1 cellular context compared by ENCODE assay signal in genomic region chr12:56267443-56268071, GRCh38.
TF ChIP-seq lines count a peak whose summit lies in the region.

No MANE protein-coding gene starts in this region.

TF ChIP-seq in GM23338, 12 proteins besides CTCF, POLR2A, EP300 and RAD21 (continued from another document):
- TF ChIP-seq, protein P1, sequence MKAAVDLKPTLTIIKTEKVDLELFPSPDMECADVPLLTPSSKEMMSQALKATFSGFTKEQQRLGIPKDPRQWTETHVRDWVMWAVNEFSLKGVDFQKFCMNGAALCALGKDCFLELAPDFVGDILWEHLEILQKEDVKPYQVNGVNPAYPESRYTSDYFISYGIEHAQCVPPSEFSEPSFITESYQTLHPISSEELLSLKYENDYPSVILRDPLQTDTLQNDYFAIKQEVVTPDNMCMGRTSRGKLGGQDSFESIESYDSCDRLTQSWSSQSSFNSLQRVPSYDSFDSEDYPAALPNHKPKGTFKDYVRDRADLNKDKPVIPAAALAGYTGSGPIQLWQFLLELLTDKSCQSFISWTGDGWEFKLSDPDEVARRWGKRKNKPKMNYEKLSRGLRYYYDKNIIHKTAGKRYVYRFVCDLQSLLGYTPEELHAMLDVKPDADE (IDR thresholded peaks at IDR 0.05), result no peak
- TF ChIP-seq ZNF114 (CRISPR knock-in tag; IDR thresholded peaks at IDR 0.05) (no peak), CREB1 (CRISPR knock-in tag; IDR thresholded peaks at IDR 0.05; ENCODE audit: low read depth) (no peak), JUNB (IDR thresholded peaks at IDR 0.05; ENCODE audit: unreplicated experiment) (no peak), ZNF331 (CRISPR knock-in tag; IDR thresholded peaks at IDR 0.05; ENCODE audit: low read depth) (no peak), REST (IDR thresholded peaks at IDR 0.05; ENCODE audit: unreplicated experiment) (no peak), STAT1 (IDR thresholded peaks at IDR 0.05; ENCODE audit: unreplicated experiment) (no peak), EZH2phosphoT487 (IDR thresholded peaks at IDR 0.05; ENCODE audit: unreplicated experiment) (no peak), EZH2 (IDR thresholded peaks at IDR 0.05; ENCODE audit: low read depth, unreplicated experiment) (no peak), POLR2AphosphoS5 (IDR thresholded peaks at IDR 0.05; ENCODE audit: low read depth) (no peak)
- TF ChIP-seq, protein P2, sequence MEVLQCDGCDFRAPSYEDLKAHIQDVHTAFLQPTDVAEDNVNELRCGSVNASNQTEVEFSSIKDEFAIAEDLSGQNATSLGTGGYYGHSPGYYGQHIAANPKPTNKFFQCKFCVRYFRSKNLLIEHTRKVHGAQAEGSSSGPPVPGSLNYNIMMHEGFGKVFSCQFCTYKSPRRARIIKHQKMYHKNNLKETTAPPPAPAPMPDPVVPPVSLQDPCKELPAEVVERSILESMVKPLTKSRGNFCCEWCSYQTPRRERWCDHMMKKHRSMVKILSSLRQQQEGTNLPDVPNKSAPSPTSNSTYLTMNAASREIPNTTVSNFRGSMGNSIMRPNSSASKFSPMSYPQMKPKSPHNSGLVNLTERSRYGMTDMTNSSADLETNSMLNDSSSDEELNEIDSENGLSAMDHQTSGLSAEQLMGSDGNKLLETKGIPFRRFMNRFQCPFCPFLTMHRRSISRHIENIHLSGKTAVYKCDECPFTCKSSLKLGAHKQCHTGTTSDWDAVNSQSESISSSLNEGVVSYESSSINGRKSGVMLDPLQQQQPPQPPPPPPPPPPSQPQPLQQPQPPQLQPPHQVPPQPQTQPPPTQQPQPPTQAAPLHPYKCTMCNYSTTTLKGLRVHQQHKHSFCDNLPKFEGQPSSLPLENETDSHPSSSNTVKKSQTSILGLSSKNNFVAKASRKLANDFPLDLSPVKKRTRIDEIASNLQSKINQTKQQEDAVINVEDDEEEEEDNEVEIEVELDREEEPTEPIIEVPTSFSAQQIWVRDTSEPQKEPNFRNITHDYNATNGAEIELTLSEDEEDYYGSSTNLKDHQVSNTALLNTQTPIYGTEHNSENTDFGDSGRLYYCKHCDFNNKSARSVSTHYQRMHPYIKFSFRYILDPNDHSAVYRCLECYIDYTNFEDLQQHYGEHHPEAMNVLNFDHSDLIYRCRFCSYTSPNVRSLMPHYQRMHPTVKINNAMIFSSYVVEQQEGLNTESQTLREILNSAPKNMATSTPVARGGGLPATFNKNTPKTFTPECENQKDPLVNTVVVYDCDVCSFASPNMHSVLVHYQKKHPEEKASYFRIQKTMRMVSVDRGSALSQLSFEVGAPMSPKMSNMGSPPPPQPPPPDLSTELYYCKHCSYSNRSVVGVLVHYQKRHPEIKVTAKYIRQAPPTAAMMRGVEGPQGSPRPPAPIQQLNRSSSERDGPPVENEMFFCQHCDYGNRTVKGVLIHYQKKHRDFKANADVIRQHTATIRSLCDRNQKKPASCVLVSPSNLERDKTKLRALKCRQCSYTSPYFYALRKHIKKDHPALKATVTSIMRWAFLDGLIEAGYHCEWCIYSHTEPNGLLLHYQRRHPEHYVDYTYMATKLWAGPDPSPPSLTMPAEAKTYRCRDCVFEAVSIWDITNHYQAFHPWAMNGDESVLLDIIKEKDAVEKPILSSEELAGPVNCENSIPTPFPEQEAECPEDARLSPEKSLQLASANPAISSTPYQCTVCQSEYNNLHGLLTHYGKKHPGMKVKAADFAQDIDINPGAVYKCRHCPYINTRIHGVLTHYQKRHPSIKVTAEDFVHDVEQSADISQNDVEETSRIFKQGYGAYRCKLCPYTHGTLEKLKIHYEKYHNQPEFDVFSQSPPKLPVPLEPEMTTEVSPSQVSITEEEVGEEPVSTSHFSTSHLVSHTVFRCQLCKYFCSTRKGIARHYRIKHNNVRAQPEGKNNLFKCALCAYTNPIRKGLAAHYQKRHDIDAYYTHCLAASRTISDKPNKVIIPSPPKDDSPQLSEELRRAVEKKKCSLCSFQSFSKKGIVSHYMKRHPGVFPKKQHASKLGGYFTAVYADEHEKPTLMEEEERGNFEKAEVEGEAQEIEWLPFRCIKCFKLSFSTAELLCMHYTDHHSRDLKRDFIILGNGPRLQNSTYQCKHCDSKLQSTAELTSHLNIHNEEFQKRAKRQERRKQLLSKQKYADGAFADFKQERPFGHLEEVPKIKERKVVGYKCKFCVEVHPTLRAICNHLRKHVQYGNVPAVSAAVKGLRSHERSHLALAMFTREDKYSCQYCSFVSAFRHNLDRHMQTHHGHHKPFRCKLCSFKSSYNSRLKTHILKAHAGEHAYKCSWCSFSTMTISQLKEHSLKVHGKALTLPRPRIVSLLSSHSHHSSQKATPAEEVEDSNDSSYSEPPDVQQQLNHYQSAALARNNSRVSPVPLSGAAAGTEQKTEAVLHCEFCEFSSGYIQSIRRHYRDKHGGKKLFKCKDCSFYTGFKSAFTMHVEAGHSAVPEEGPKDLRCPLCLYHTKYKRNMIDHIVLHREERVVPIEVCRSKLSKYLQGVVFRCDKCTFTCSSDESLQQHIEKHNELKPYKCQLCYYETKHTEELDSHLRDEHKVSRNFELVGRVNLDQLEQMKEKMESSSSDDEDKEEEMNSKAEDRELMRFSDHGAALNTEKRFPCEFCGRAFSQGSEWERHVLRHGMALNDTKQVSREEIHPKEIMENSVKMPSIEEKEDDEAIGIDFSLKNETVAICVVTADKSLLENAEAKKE (CRISPR knock-in tag; IDR thresholded peaks at IDR 0.05), result no peak
